Comparison of ENCODE assay signal across 27 cellular contexts in the genomic region with DNA sequence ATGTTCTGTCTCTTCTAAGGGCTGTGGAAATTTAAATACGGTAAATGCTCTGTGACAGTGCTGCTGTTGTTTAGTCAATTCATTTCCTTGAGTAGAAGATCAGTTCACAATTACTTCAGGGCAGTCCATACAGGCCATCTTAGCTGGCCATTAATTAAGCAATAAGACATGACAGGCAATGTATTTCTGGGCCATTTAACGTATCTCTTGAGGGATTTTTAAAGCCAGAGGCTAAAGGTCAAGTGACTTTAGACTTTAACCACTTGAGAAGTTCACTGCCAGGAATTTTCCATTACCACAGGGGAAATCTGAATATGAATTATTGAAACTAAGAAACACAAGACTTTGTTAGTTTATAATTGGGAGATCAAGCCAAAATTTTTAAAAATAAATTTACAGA.
"Had no signal": no experiment of that assay in that cellular context is flagged by ENCODE, and none has a peak within 500 bp of the region (broad histone marks: within the 10 kb centered on the region; RNA-seq: fewer than 3 reads in every experiment).

No MANE protein-coding gene starts in this region.

- H3K4me1 ChIP-seq: uterus had no signal

- H3K36me3 ChIP-seq: esophagus muscularis mucosa, gastrocnemius medialis, uterus had no signal

- DNase-seq: activated CD4-positive, alpha-beta T cell treated with anti-CD3 and anti-CD28 coated beads for 36 hours; activated CD4-positive, CD25-positive, alpha-beta regulatory T cell; activated CD8-positive, alpha-beta memory T cell treated with anti-CD3 and anti-CD28 coated beads, Interleukin-2, amount 10 ng/mL, durations not matched to agents 7 days and 5 days; activated CD8-positive, alpha-beta T cell treated with anti-CD3 and anti-CD28 coated beads, Interleukin-2, amount 10 ng/mL, durations not matched to agents 7 days and 5 days; activated naive CD8-positive, alpha-beta T cell treated with anti-CD3 and anti-CD28 coated beads, Interleukin-2, amount 50 U/mL, for 24 hours; activated T-cell treated with anti-CD3 and anti-CD28 coated beads, Interleukin-2, amount 50 U/mL, for 48 hours; dermis blood vessel endothelial cell; effector CD4-positive, alpha-beta T cell; gastrocnemius medialis; glutamatergic neuron; left cardiac atrium; posterior cingulate gyrus; stimulated activated CD4-positive, alpha-beta T cell treated with anti-CD3 and anti-CD28 coated beads, Interleukin-4, amount 100 ng/mL, for 24 hours; substantia nigra; uterus had no signal

- H3K4me1 Mint-ChIP-seq: activated CD4-positive, alpha-beta T cell treated with anti-CD3 and anti-CD28 coated beads for 36 hours; activated CD8-positive, alpha-beta memory T cell treated with anti-CD3 and anti-CD28 coated beads, Interleukin-2, amount 10 ng/mL, durations not matched to agents 7 days and 5 days; activated naive CD4-positive, alpha-beta T cell treated with anti-CD3 and anti-CD28 coated beads, Interleukin-2, amount 50 U/mL, for 24 hours; activated naive CD8-positive, alpha-beta T cell treated with anti-CD3 and anti-CD28 coated beads, Interleukin-2, amount 50 U/mL, for 24 hours; memory B cell; stimulated activated effector memory CD8-positive, alpha-beta T cell treated with anti-CD3 and anti-CD28 coated beads, Interleukin-12 subunit alpha, Interleukin-12 subunit beta, amount 100 ng/mL, for 72 hours had no signal

- H3K27ac Mint-ChIP-seq: activated CD4-positive, alpha-beta T cell treated with anti-CD3 and anti-CD28 coated beads for 36 hours; activated CD8-positive, alpha-beta memory T cell treated with anti-CD3 and anti-CD28 coated beads, Interleukin-2, amount 10 ng/mL, durations not matched to agents 7 days and 5 days; activated CD8-positive, alpha-beta T cell treated with anti-CD3 and anti-CD28 coated beads, Interleukin-2, amount 10 ng/mL, durations not matched to agents 7 days and 5 days; activated naive CD4-positive, alpha-beta T cell treated with anti-CD3 and anti-CD28 coated beads, Interleukin-2, amount 50 U/mL, for 24 hours; activated naive CD8-positive, alpha-beta T cell treated with anti-CD3 and anti-CD28 coated beads, Interleukin-2, amount 50 U/mL, for 24 hours; activated T-helper 2 cell treated with anti-CD3 and anti-CD28 coated beads, Interferon-gamma antibody, Interleukin-2, Interleukin-4, amounts not matched to agents 10 μg/mL and 5 μg/mL and 100 μg/mL, durations not matched to agents 14 hours and 24 hours and 36 hours; memory B cell; natural killer cell treated with Interleukin-12 subunit alpha and Interleukin-12 subunit beta and Interleukin-15 and Interleukin-18, amount 100 ng/mL, for 72 hours; stimulated activated effector memory CD8-positive, alpha-beta T cell treated with anti-CD3 and anti-CD28 coated beads, Interleukin-12 subunit alpha, Interleukin-12 subunit beta, amount 100 ng/mL, for 72 hours; stimulated activated naive CD8-positive, alpha-beta T cell treated with anti-CD3 and anti-CD28 coated beads, Interleukin-15, Interleukin-2, amounts not matched to agents 100 ng/mL and 50 ng/mL, for 24 hours; type B pancreatic cell had no signal

- H3K9me3 ChIP-seq: esophagus muscularis mucosa, gastrocnemius medialis, uterus had no signal

- ATAC-seq: activated CD4-positive, alpha-beta T cell treated with anti-CD3 and anti-CD28 coated beads for 36 hours; activated CD8-positive, alpha-beta memory T cell treated with anti-CD3 and anti-CD28 coated beads, Interleukin-2, amount 10 ng/mL, durations not matched to agents 7 days and 5 days; activated CD8-positive, alpha-beta T cell treated with anti-CD3 and anti-CD28 coated beads, Interleukin-2, amount 10 ng/mL, durations not matched to agents 7 days and 5 days; activated naive CD8-positive, alpha-beta T cell treated with anti-CD3 and anti-CD28 coated beads, Interleukin-2, amount 50 U/mL, for 24 hours; gastrocnemius medialis; left cardiac atrium; natural killer cell treated with Interleukin-12 subunit alpha and Interleukin-12 subunit beta and Interleukin-15 and Interleukin-18, amount 100 ng/mL, for 72 hours; stimulated activated effector memory CD8-positive, alpha-beta T cell treated with anti-CD3 and anti-CD28 coated beads, Interleukin-12 subunit alpha, Interleukin-12 subunit beta, amount 100 ng/mL, for 72 hours had no signal

- H3K27me3 Mint-ChIP-seq: activated CD4-positive, alpha-beta T cell treated with anti-CD3 and anti-CD28 coated beads for 36 hours; activated CD8-positive, alpha-beta memory T cell treated with anti-CD3 and anti-CD28 coated beads, Interleukin-2, amount 10 ng/mL, durations not matched to agents 7 days and 5 days; activated naive CD4-positive, alpha-beta T cell treated with anti-CD3 and anti-CD28 coated beads, Interleukin-2, amount 50 U/mL, for 24 hours; activated naive CD8-positive, alpha-beta T cell treated with anti-CD3 and anti-CD28 coated beads, Interleukin-2, amount 50 U/mL, for 24 hours; memory B cell; natural killer cell treated with Interleukin-12 subunit alpha and Interleukin-12 subunit beta and Interleukin-15 and Interleukin-18, amount 100 ng/mL, for 72 hours; stimulated activated naive CD8-positive, alpha-beta T cell treated with anti-CD3 and anti-CD28 coated beads, Interleukin-15, Interleukin-2, amounts not matched to agents 100 ng/mL and 50 ng/mL, for 24 hours had no signal

- H3K27ac ChIP-seq: esophagus muscularis mucosa, uterus had no signal

- H3K4me3 Mint-ChIP-seq: activated CD4-positive, alpha-beta T cell treated with anti-CD3 and anti-CD28 coated beads for 36 hours; activated CD8-positive, alpha-beta memory T cell treated with anti-CD3 and anti-CD28 coated beads, Interleukin-2, amount 10 ng/mL, durations not matched to agents 7 days and 5 days; activated CD8-positive, alpha-beta T cell treated with anti-CD3 and anti-CD28 coated beads, Interleukin-2, amount 10 ng/mL, durations not matched to agents 7 days and 5 days; activated naive CD4-positive, alpha-beta T cell treated with anti-CD3 and anti-CD28 coated beads, Interleukin-2, amount 50 U/mL, for 24 hours; activated naive CD8-positive, alpha-beta T cell treated with anti-CD3 and anti-CD28 coated beads, Interleukin-2, amount 50 U/mL, for 24 hours; memory B cell; natural killer cell treated with Interleukin-12 subunit alpha and Interleukin-12 subunit beta and Interleukin-15 and Interleukin-18, amount 100 ng/mL, for 72 hours; stimulated activated effector memory CD8-positive, alpha-beta T cell treated with anti-CD3 and anti-CD28 coated beads, Interleukin-12 subunit alpha, Interleukin-12 subunit beta, amount 100 ng/mL, for 72 hours; stimulated activated naive CD8-positive, alpha-beta T cell treated with anti-CD3 and anti-CD28 coated beads, Interleukin-15, Interleukin-2, amounts not matched to agents 100 ng/mL and 50 ng/mL, for 24 hours; type B pancreatic cell had no signal

- H3K4me3 ChIP-seq: esophagus muscularis mucosa, gastrocnemius medialis, skin epidermis, uterus had no signal

- H3K27me3 ChIP-seq: esophagus muscularis mucosa, gastrocnemius medialis, uterus had no signal

- FAIRE-seq: bronchial epithelial cell, colon, keratinocyte had no signal

- H3K36me3 Mint-ChIP-seq: activated CD8-positive, alpha-beta memory T cell treated with anti-CD3 and anti-CD28 coated beads, Interleukin-2, amount 10 ng/mL, durations not matched to agents 7 days and 5 days; activated naive CD4-positive, alpha-beta T cell treated with anti-CD3 and anti-CD28 coated beads, Interleukin-2, amount 50 U/mL, for 24 hours; memory B cell; natural killer cell treated with Interleukin-12 subunit alpha and Interleukin-12 subunit beta and Interleukin-15 and Interleukin-18, amount 100 ng/mL, for 72 hours; stimulated activated effector memory CD8-positive, alpha-beta T cell treated with anti-CD3 and anti-CD28 coated beads, Interleukin-12 subunit alpha, Interleukin-12 subunit beta, amount 100 ng/mL, for 72 hours; type B pancreatic cell had no signal

- H3K9me3 Mint-ChIP-seq: activated naive CD4-positive, alpha-beta T cell treated with anti-CD3 and anti-CD28 coated beads, Interleukin-2, amount 50 U/mL, for 24 hours; activated naive CD8-positive, alpha-beta T cell treated with anti-CD3 and anti-CD28 coated beads, Interleukin-2, amount 50 U/mL, for 24 hours; memory B cell; stimulated activated naive CD8-positive, alpha-beta T cell treated with anti-CD3 and anti-CD28 coated beads, Interleukin-15, Interleukin-2, amounts not matched to agents 100 ng/mL and 50 ng/mL, for 24 hours; type B pancreatic cell had no signal
